18 cellular contexts compared by ENCODE assay signal in genomic region chr10:24885551-24885950, GRCh38.
"Had no signal": no experiment of that assay in that cellular context is flagged by ENCODE, and none has a peak within 500 bp of the region (broad histone marks: within the 10 kb centered on the region; RNA-seq: fewer than 3 reads in every experiment).

No MANE protein-coding gene starts in this region.

- H3K4me1 ChIP-seq: adrenal gland, breast epithelium, left lung, uterus had no signal

- ATAC-seq: left lung; stimulated activated naive CD8-positive, alpha-beta T cell treated with anti-CD3 and anti-CD28 coated beads, Interleukin-15, Interleukin-2, amounts not matched to agents 100 U/mL and 50 U/mL, for 24 hours had no signal

- H3K36me3 ChIP-seq: adrenal gland, breast epithelium, left lung, tibial artery, uterus had no signal

- H3K4me3 Mint-ChIP-seq: mesothelial cell of epicardium, neural crest cell had no signal

- DNase-seq: activated CD4-positive, alpha-beta T cell treated with anti-CD3 and anti-CD28 coated beads, Interleukin-2, amount 50 U/mL, for 1 hour; activated CD4-positive, CD25-positive, alpha-beta regulatory T cell treated with anti-CD3 and anti-CD28 coated beads, Interleukin-2, amount 50 U/mL, for 72 hours; activated gamma-delta T cell treated with Interleukin-2 at 50 U/mL for 16 hours; adrenal gland; cerebellar nuclear complex; cortex of kidney; kidney; left lung; stimulated activated CD4-positive, alpha-beta T cell treated with anti-CD3 and anti-CD28 coated beads, Interleukin-1b, Interleukin-23, amount 100 ng/mL, for 48 hours; stimulated activated naive CD8-positive, alpha-beta T cell treated with anti-CD3 and anti-CD28 coated beads, Interleukin-15, Interleukin-2, amounts not matched to agents 100 U/mL and 50 U/mL, for 24 hours; substantia nigra; T1000; tibial artery; uterus had no signal

- H3K9me3 ChIP-seq: adrenal gland, breast epithelium, left lung, tibial artery, uterus had no signal

- H3K9me3 Mint-ChIP-seq: mesothelial cell of epicardium had no signal

- H3K4me3 ChIP-seq: adrenal gland, breast epithelium, left lung, tibial artery, uterus had no signal

- H3K36me3 Mint-ChIP-seq: mesothelial cell of epicardium had no signal

- H3K27me3 ChIP-seq: adrenal gland, breast epithelium, left lung, tibial artery, uterus had no signal

- H3K27ac Mint-ChIP-seq: mesothelial cell of epicardium, progenitor cell of endocrine pancreas had no signal

- H3K27ac ChIP-seq: adrenal gland, breast epithelium, left lung, tibial artery, uterus had no signal

- H3K27me3 Mint-ChIP-seq: progenitor cell of endocrine pancreas had no signal
